8 cellular contexts compared by ENCODE assay signal in genomic region chr2:27356382-27357181, GRCh38. TPM values are rescaled to one million over a fixed set of nuclear protein-coding genes. Genes with fewer than 3 reads are reported as not detected.
A peak's percentile ranks its signal among the peaks of the same experiment; 100 is the strongest.
DNase-seq lines count a peak whose midpoint lies in the region; ATAC-seq, FAIRE-seq and TF ChIP-seq lines count a peak whose summit lies in the region.

Gene GTF3C2 (minus strand): TSS chr2:27356764. CDS start chr2:27343554, 13,210 bp downstream.

- peak within 1 kb of the TSS; percentile 91 for H3K9ac ChIP-seq in smooth muscle cell (ENCODE audit: low read depth)

- 1% methylated on average over 67 of the region's 67 CpGs for WGBS in smooth muscle cell (ENCODE audit: low lambda C conversion rate)

- peaks cover 53% of the 10 kb centered on the region for H3K79me2 ChIP-seq in smooth muscle cell (ENCODE audit: low read depth)

- TF ChIP-seq CTCF in AG04449 (IDR thresholded peaks at IDR 0.05; ENCODE audit: insufficient read depth, low read length, missing control alignments) (no peak), WI38 (IDR thresholded peaks at IDR 0.05; ENCODE audit: low read depth, low read length) (no peak), bronchial epithelial cell (IDR thresholded peaks at IDR 0.05; ENCODE audit: insufficient read depth, low read length, severe bottlenecking) (no peak), smooth muscle cell (IDR thresholded peaks at IDR 0.05; ENCODE audit: borderline replicate concordance, insufficient read depth, poor library complexity, severe bottlenecking) (no peak)

- no peak for FAIRE-seq in bronchial epithelial cell (lab: Jason Lieb, UNC)

- CTCF ChIA-PET in AG04449 (lab: Yijun Ruan, JAX) = interaction anchor here (0.8 to 1.3 kb wide), 4 partner anchors 12 to 36 kb away, joined by 3 to 5 read pairs (median 3); partner anchors contain the start of genes EIF2B4 and SNX17

- H3K4me2 ChIP-seq in smooth muscle cell = peak within 1 kb of the TSS; percentile 89

- H2AFZ ChIP-seq in smooth muscle cell (ENCODE audit: low read depth) = peak within 1 kb of the TSS; percentile 83

- H3F3A ChIP-seq in smooth muscle cell (ENCODE audit: low read depth) = peaks cover 16% of the 10 kb centered on the region

- H3K36me3 ChIP-seq in bronchial epithelial cell (ENCODE audit: control insufficient read depth, insufficient read depth, low read length) (no peaks in the 10 kb centered on the region), smooth muscle cell (ENCODE audit: low read depth) (no peaks in the 10 kb centered on the region)

- POLR2A ChIA-PET in AG04449 (lab: Yijun Ruan, JAX) = interaction anchor here (0.5 to 2.6 kb wide), 9 partner anchors 11 to 226 kb away, joined by 3 to 24 read pairs (median 3); partner anchors contain the start of genes EIF2B4, MPV17, PPM1G and SNX17

- peaks cover 31% of the 10 kb centered on the region for H4K20me1 ChIP-seq in smooth muscle cell (ENCODE audit: low read depth)

- H3K4me1 ChIP-seq in smooth muscle cell (ENCODE audit: low read depth) = peaks cover 27% of the 10 kb centered on the region

- DNase-seq in AG04449 (ENCODE audit: low read depth, low spot score) (peak; percentile 82), NCI-H2227 treated with DMSO at 0.1 percent for 48 hours (lab: John Stamatoyannopoulos, UW) (peak; percentile 98), bronchial epithelial cell (ENCODE audit: low read depth) (peak; percentile 88), iPS-NIHi11 (ENCODE audit: low spot score) (peak; percentile 92), smooth muscle cell (lab: John Stamatoyannopoulos, UW; ENCODE audit: unreplicated experiment) (peak; percentile 86)

- H3K9me3 ChIP-seq in smooth muscle cell (replicated peaks; ENCODE audit: low read depth) = no peaks in the 10 kb centered on the region

- H3K4me3 ChIP-seq in AG04449 (ENCODE audit: low read depth, low read length) (peak within 1 kb of the TSS; percentile 90), WI38 (ENCODE audit: low read depth, low read length) (peak within 1 kb of the TSS; percentile 82), bronchial epithelial cell (ENCODE audit: low read depth, low read length) (peak within 1 kb of the TSS; percentile 94), smooth muscle cell (peak within 1 kb of the TSS; percentile 75)

- H3K27me3 ChIP-seq in bronchial epithelial cell (ENCODE audit: control insufficient read depth, insufficient read depth, low read length) = no peaks in the 10 kb centered on the region
- no peaks in the 10 kb centered on the region for H3K27me3 ChIP-seq in smooth muscle cell (ENCODE audit: low read depth)

- peak within 1 kb of the TSS; percentile 93 for H3K27ac ChIP-seq in smooth muscle cell (ENCODE audit: low read depth)

- ATAC-seq in GM18907 (IDR thresholded peaks at IDR 0.05; ENCODE audit: unreplicated experiment) (peak; percentile 84), HG03159 (IDR thresholded peaks at IDR 0.05; ENCODE audit: unreplicated experiment) (peak; percentile 83)

RNA-seq across cellular contexts. Expression of gene GTF3C2, which starts in this region (rescaled TPM):
- total RNA-seq in bronchial epithelial cell (19.2 and 20.9 TPM in 2 replicates), smooth muscle cell (37.7 and 42.3 TPM in 2 replicates)
- polyA plus RNA-seq in smooth muscle cell = 40.3 and 53.8 TPM in 2 replicates

Comparison
In these comparisons a context has a peak if more than half of its experiments do, and no peak if none do; other contexts are left out.
1. Peak in every context shown above with its lines: DNase-seq, ATAC-seq, H3K4me3 ChIP-seq and H3K27ac ChIP-seq.